In genomic region chr11:2509481-2510001, GRCh38 we compare ENCODE assay signal across 1 cellular context.
TF ChIP-seq lines count a peak whose summit lies in the region.

No MANE protein-coding gene starts in this region.

TF ChIP-seq in HepG2, 621 proteins besides CTCF, POLR2A, EP300 and RAD21 (continued from another document):
- TF ChIP-seq, protein P1, sequence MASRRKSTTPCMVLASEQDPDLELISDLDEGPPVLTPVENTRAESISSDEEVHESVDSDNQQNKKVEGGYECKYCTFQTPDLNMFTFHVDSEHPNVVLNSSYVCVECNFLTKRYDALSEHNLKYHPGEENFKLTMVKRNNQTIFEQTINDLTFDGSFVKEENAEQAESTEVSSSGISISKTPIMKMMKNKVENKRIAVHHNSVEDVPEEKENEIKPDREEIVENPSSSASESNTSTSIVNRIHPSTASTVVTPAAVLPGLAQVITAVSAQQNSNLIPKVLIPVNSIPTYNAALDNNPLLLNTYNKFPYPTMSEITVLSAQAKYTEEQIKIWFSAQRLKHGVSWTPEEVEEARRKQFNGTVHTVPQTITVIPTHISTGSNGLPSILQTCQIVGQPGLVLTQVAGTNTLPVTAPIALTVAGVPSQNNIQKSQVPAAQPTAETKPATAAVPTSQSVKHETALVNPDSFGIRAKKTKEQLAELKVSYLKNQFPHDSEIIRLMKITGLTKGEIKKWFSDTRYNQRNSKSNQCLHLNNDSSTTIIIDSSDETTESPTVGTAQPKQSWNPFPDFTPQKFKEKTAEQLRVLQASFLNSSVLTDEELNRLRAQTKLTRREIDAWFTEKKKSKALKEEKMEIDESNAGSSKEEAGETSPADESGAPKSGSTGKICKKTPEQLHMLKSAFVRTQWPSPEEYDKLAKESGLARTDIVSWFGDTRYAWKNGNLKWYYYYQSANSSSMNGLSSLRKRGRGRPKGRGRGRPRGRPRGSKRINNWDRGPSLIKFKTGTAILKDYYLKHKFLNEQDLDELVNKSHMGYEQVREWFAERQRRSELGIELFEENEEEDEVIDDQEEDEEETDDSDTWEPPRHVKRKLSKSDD (CRISPR knock-in tag; IDR thresholded peaks at IDR 0.05; ENCODE audit: low read depth) = no peak
- TF ChIP-seq, protein P2, sequence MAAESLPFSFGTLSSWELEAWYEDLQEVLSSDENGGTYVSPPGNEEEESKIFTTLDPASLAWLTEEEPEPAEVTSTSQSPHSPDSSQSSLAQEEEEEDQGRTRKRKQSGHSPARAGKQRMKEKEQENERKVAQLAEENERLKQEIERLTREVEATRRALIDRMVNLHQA (CRISPR knock-in tag; IDR thresholded peaks at IDR 0.05) = no peak
- TF ChIP-seq MED8 (CRISPR knock-in tag; IDR thresholded peaks at IDR 0.05; ENCODE audit: insufficient replicate concordance) (no peak), HMG20A (CRISPR knock-in tag; IDR thresholded peaks at IDR 0.05; ENCODE audit: borderline replicate concordance) (no peak), DBP (CRISPR knock-in tag; IDR thresholded peaks at IDR 0.05; ENCODE audit: not compliant biosample characterization) (no peak), MTF1 (CRISPR knock-in tag; IDR thresholded peaks at IDR 0.05) (no peak), ZNF747 (CRISPR knock-in tag; IDR thresholded peaks at IDR 0.05; ENCODE audit: borderline replicate concordance) (no peak), JUND (CRISPR knock-in tag; IDR thresholded peaks at IDR 0.05) (no peak), ZNF383 (CRISPR knock-in tag; IDR thresholded peaks at IDR 0.05; ENCODE audit: borderline replicate concordance) (no peak), PPARG (CRISPR knock-in tag; conservative IDR thresholded peaks at IDR 0.05) (no peak), ZNF33B (CRISPR knock-in tag; IDR thresholded peaks at IDR 0.05) (no peak), PCBP2 (optimal IDR thresholded peaks at IDR 0.05; ENCODE audit: low read depth, low read length, poor library complexity, severe bottlenecking) (no peak)
- TF ChIP-seq, protein P3, sequence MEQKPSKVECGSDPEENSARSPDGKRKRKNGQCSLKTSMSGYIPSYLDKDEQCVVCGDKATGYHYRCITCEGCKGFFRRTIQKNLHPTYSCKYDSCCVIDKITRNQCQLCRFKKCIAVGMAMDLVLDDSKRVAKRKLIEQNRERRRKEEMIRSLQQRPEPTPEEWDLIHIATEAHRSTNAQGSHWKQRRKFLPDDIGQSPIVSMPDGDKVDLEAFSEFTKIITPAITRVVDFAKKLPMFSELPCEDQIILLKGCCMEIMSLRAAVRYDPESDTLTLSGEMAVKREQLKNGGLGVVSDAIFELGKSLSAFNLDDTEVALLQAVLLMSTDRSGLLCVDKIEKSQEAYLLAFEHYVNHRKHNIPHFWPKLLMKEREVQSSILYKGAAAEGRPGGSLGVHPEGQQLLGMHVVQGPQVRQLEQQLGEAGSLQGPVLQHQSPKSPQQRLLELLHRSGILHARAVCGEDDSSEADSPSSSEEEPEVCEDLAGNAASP (CRISPR knock-in tag; IDR thresholded peaks at IDR 0.05; ENCODE audit: borderline replicate concordance) = no peak
- TF ChIP-seq, protein P4, sequence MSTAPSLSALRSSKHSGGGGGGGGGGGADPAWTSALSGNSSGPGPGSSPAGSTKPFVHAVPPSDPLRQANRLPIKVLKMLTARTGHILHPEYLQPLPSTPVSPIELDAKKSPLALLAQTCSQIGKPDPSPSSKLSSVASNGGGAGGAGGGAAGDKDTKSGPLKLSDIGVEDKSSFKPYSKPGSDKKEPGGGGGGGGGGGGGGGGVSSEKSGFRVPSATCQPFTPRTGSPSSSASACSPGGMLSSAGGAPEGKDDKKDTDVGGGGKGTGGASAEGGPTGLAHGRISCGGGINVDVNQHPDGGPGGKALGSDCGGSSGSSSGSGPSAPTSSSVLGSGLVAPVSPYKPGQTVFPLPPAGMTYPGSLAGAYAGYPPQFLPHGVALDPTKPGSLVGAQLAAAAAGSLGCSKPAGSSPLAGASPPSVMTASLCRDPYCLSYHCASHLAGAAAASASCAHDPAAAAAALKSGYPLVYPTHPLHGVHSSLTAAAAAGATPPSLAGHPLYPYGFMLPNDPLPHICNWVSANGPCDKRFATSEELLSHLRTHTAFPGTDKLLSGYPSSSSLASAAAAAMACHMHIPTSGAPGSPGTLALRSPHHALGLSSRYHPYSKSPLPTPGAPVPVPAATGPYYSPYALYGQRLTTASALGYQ (CRISPR knock-in tag; IDR thresholded peaks at IDR 0.05) = no peak
TF ChIP-seq in HepG2: peak in this region for 0.
